27 cellular contexts compared by ENCODE assay signal in the genomic region with DNA sequence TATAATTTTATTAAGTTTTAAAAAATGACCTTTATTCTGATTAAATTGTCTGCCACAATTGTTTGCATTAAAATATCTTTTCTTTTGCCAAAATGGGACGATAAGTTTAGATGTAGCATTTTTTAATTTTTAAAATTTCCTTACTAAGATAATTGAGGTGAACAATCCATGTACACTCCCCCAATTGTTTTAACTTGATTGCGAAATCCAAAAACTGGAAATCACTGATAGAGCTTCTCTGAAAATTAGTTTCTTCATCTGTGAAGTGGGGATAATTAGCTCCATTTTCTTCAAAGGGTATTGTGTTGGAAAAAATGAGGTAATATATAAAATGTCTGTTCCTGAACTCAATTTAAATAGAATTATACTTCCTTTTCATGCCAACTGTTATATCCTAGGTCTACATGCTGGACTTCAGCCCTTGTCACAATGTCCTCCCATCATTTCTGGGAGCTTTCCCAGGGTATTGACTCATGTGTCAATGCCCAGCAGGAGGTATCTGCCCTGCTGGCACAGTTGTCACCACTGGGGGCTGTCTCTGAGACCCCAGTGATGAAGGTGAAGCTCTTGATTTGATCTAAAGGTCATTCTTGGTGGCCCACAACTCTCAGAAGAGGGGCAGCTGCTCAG. TPM values are rescaled to one million over a fixed set of nuclear protein-coding genes. Genes with fewer than 3 reads are reported as not detected.
A peak's percentile ranks its signal among the peaks of the same experiment; 100 is the strongest.
DNase-seq lines count a peak whose midpoint lies in the region; ATAC-seq, FAIRE-seq and TF ChIP-seq lines count a peak whose summit lies in the region.
"Had no signal": no experiment of that assay in that cellular context is flagged by ENCODE, and none has a peak within 500 bp of the region (broad histone marks: within the 10 kb centered on the region; RNA-seq: fewer than 3 reads in every experiment).

No MANE protein-coding gene starts in this region.

- H3K4me3 ChIP-seq in A549: no peak overlapping the region
- no peak overlapping the region for H3K4me3 ChIP-seq in stomach
- H3K4me3 ChIP-seq: neural progenitor cell had no signal

- POLR2A ChIA-PET in A549 (lab: Yijun Ruan, JAX): no interaction called here

- H3K4me1 ChIP-seq in A549 (peaks cover 32% of the 10 kb centered on the region), stomach (peaks cover 6 to 34% (median 23%) of the 10 kb centered on the region in 4 donors)
- H3K4me1 ChIP-seq: parathyroid adenoma had no signal

- H3K4me2 ChIP-seq in A549: no peak overlapping the region
- H3K4me2 ChIP-seq: neural progenitor cell had no signal

- TF ChIP-seq RAD21 in A549 (conservative IDR thresholded peaks at IDR 0.05 in 1 of 2, IDR thresholded peaks at IDR 0.05 in 1 of 2): no peak

- no peak for TF ChIP-seq EP300 in A549 (IDR thresholded peaks at IDR 0.05)
- TF ChIP-seq EP300 in stomach (IDR thresholded peaks at IDR 0.05): no peak

- FAIRE-seq in A549 (lab: Jason Lieb, UNC) (no peak), RCC 7860 (lab: Jason Lieb, UNC) (no peak)
- FAIRE-seq: GM19239, H54 had no signal

- CTCF ChIA-PET in A549 (lab: Yijun Ruan, JAX): interaction anchor here (1.0 to 1.4 kb wide), 3 partner anchors 14 to 58 kb away, joined by 3 to 4 read pairs (median 4); a partner anchor contains a TSS

- no peak for TF ChIP-seq POLR2A in A549 (IDR thresholded peaks at IDR 0.05; ENCODE audit: low read length)
- no peak for TF ChIP-seq POLR2A in stomach (IDR thresholded peaks at IDR 0.05)

- H3K27ac ChIP-seq in A549 (no peak overlapping the region), stomach (peak overlapping the region in 4 of 5 donors; percentile 24 to 87 (median 67))
- H3K27ac ChIP-seq: neural progenitor cell, parathyroid adenoma, WERI-Rb-1 had no signal

- no peak for TF ChIP-seq CTCF in A549 (IDR thresholded peaks at IDR 0.05)
- TF ChIP-seq CTCF in stomach (IDR thresholded peaks at IDR 0.05): no peak

- intact Hi-C loops in stomach (cut with DNase I; ENCODE audit: low total_unique reads): no loop called here

- DNase-seq in A549 (ENCODE audit: low read depth in 1 of 2, low spot score in 1 of 2) (no peak), RCC 7860 (ENCODE audit: low spot score) (peak; percentile 16), left lobe of liver (ENCODE audit: low spot score) (peak; percentile 76), stomach (no peak), NCI-H2107 treated with DMSO at 0.1 percent for 48 hours (lab: John Stamatoyannopoulos, UW; ENCODE audit: unreplicated experiment) (no peak), NCI-H1105 treated with DMSO at 0.1 percent for 48 hours (lab: John Stamatoyannopoulos, UW) (no peak)
- DNase-seq: activated CD4-positive, alpha-beta T cell treated with anti-CD3 and anti-CD28 coated beads for 4 hours; activated CD8-positive, alpha-beta memory T cell treated with anti-CD3 and anti-CD28 coated beads for 24 hours; activated naive CD4-positive, alpha-beta T cell treated with anti-CD3 and anti-CD28 coated beads, Interleukin-2, amount 50 U/mL, for 16 hours; activated T-cell treated with anti-CD3 and anti-CD28 coated beads for 4 hours; amygdala; DMS 273 treated with DMSO at 0.1 percent for 48 hours; EL; immature natural killer cell; NCI-H1436 treated with DMSO at 0.1 percent for 48 hours; NCI-H2107; NCI-H82; stimulated activated CD4-positive, alpha-beta T cell treated with anti-CD3 and anti-CD28 coated beads, Interleukin-4, amount 100 ng/mL, for 4 hours; T1000; WERI-Rb-1 had no signal

- H3K27me3 ChIP-seq in stomach: no peaks in the 10 kb centered on the region
- H3K27me3 ChIP-seq: neural progenitor cell had no signal

- no peaks in the 10 kb centered on the region for H3K36me3 ChIP-seq in stomach
- H3K36me3 ChIP-seq: neural progenitor cell, WERI-Rb-1 had no signal

- H3K9me3 ChIP-seq in A549 (no peaks in the 10 kb centered on the region), stomach (no peaks in the 10 kb centered on the region)

- WGBS in A549 (ENCODE audit: missing lambda C conversion rate): 93% methylated on average over 2 of the region's 2 CpGs
- 89 to 96% (median 92%) methylated on average over 2 of the region's 2 CpGs for WGBS in stomach, 5 donors

- ATAC-seq in A549 (no peak), left lobe of liver (peak; percentile 85), HG03280 (IDR thresholded peaks at IDR 0.05; ENCODE audit: unreplicated experiment) (no peak)
- ATAC-seq: left colon; stimulated activated effector memory CD8-positive, alpha-beta T cell treated with anti-CD3 and anti-CD28 coated beads, Interleukin-12 subunit alpha, Interleukin-12 subunit beta, amount 100 ng/mL, for 72 hours had no signal

TF ChIP-seq in A549, 52 proteins besides CTCF, POLR2A, EP300 and RAD21:
- TF ChIP-seq RFX5 (IDR thresholded peaks at IDR 0.05) (no peak), KDM1A (IDR thresholded peaks at IDR 0.05; ENCODE audit: low read depth) (no peak), CEBPB (IDR thresholded peaks at IDR 0.05) (peak; percentile 74 to 81; a peak in 3 of 4 replicates)

RNA-seq across cellular contexts. Expression of a gene that starts 28.7 kb away (rescaled TPM):
- polyA plus RNA-seq in A549 (2011; rRNA removed) (19.8 and 27.6 TPM in 2 replicates), A549 (2017; fragmentation: RNase III; extraction: RNeasy Plus Mini Kit Qiagen cat#74134 plus additional on column Dnase treatment) (4.9 to 6.2 TPM (median 4.9 TPM) in 3 replicates), stomach (1 to 10 TPM; 1.8 to 3.4 (median 3.1) TPM)
- 5.7 and 7.0 TPM in 2 replicates for polyA plus RNA-seq in A549 (2012; cell fraction: cytosol; rRNA removed)
- polyA plus RNA-seq in A549 (2012; cell fraction: nucleus; rRNA removed): 13.3 and 14.1 TPM in 2 replicates
- polyA minus RNA-seq in A549 (2011; rRNA and poly(A)+ RNA removed): 69.8 and 79.2 TPM in 2 replicates
- total RNA-seq in left lobe of liver (32.0 TPM), stomach (10 to 100 TPM in 4 of 5 donors, 1 to 10 TPM in 1; 4.9 to 92.4 (median 19.3) TPM)

Comparison
In these comparisons a context has a peak if more than half of its experiments do, and no peak if none do; other contexts are left out.
1. DNase-seq: peak in RCC 7860 (single experiment) and left lobe of liver (single experiment); none in A549 (0 of 2), stomach (single experiment), NCI-H2107 treated with DMSO at 0.1 percent for 48 hours (single experiment) and NCI-H1105 treated with DMSO at 0.1 percent for 48 hours (single experiment).
2. H3K27ac ChIP-seq: peak in stomach (4 of 5); none in A549 (0 of 2).